8 cellular contexts compared by ENCODE assay signal in the genomic region with DNA sequence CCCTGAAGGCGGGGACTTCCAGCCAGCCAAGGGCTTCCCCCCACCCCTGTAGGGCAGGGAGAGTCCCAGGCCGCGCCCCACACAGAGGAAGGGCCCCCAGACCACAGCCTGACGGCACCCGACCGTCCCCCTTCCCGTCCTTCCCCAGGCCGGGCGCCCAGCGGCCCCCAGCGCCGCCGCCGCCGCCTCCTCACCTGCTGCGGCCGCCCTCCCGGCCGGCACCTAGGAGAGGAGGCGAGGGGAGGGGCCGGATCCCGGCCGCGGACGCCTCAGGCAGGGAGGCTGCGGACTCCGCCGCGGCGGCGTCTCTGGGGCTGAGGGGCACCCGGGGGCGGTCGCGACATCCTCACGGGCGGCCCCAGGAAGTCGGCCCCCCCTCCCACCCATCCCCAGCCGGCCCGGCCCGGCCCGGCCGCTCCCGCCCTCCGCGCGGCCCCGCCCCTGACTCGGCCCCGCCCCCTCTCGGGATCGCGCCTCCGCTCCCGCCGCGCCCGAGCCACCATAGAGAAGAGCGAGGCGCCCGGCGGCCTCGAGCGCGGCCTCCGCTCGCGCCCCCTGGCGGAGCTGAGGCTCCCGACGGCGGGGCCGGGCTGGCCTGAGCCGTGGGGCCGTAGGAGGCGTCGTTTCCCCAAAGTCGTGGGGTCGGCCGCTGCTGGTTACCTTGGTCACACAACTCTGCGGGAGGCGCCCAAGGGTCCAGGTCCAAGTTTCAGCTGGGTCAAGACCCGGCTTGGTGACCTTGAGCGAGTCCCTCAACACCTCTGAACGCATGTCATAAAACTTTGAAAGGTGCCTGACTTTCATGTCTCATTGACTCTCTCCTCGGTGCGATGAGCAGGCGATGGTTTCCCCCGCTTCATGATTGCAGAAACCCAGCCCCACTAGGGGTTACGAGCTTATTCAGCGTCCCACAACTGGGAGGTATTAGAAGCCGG. TPM values are rescaled to one million over a fixed set of nuclear protein-coding genes. Genes with fewer than 3 reads are reported as not detected.
DNase-seq lines count a peak whose midpoint lies in the region; ATAC-seq and TF ChIP-seq lines count a peak whose summit lies in the region.

No MANE protein-coding gene starts in this region.

- no peaks in the 10 kb centered on the region for H3K9me3 Mint-ChIP-seq in neural crest cell

- peaks cover 3% of the 10 kb centered on the region for H3K27me3 Mint-ChIP-seq in neural crest cell (ENCODE audit: low read depth)

- H3K4me1 Mint-ChIP-seq in neural crest cell, result peaks cover 21% of the 10 kb centered on the region

- no peaks in the 10 kb centered on the region for H3K36me3 Mint-ChIP-seq in neural crest cell (ENCODE audit: low read depth)

- DNase-seq in EL (peak; percentile 87), RWPE2 (ENCODE audit: low spot score) (peak; percentile 76), activated gamma-delta T cell (lab: John Stamatoyannopoulos, UW) (peak; percentile 87), fibroblast of villous mesenchyme (ENCODE audit: low read depth) (peak; percentile 78), neural crest cell (ENCODE audit: low read depth, low spot score) (peak; percentile 79), stromal cell of bone marrow (ENCODE audit: low read depth) (peak; percentile 66)

- no peaks in the 10 kb centered on the region for H3K27me3 ChIP-seq in RWPE2 (ENCODE audit: insufficient read depth, poor library complexity, severe bottlenecking)

- H3K4me1 ChIP-seq in RWPE2 (ENCODE audit: insufficient read depth, poor library complexity, severe bottlenecking), result peaks cover 38% of the 10 kb centered on the region

- peak overlapping the region; percentile 74 for H3K27ac Mint-ChIP-seq in neural crest cell (ENCODE audit: unreplicated experiment)

- peak overlapping the region; percentile 90 for H3K4me3 Mint-ChIP-seq in neural crest cell

- TF ChIP-seq CTCF in RWPE2 (IDR thresholded peaks at IDR 0.05; ENCODE audit: poor library complexity, severe bottlenecking) (peak; percentile 94), fibroblast of villous mesenchyme (IDR thresholded peaks at IDR 0.05; ENCODE audit: insufficient read depth, low read depth, low read length) (peak; percentile 69), neural crest cell (conservative IDR thresholded peaks at IDR 0.05) (peak; percentile 84)

- ATAC-seq in GM21786 (IDR thresholded peaks at IDR 0.05; ENCODE audit: unreplicated experiment) (peak; percentile 58), RWPE2 (ENCODE audit: low read depth) (peak; percentile 59)

- H3K36me3 ChIP-seq in KOPT-K1 (ENCODE audit: insufficient read depth, low read length) (no peaks in the 10 kb centered on the region), RWPE2 (ENCODE audit: low read depth) (no peaks in the 10 kb centered on the region)

- H3K27ac ChIP-seq in KOPT-K1 (ENCODE audit: low read depth, low read length, poor library complexity, severe bottlenecking) (peak overlapping the region; percentile 61), RWPE2 (ENCODE audit: poor library complexity, severe bottlenecking) (peak overlapping the region; percentile 96)

- H3K4me3 ChIP-seq in RWPE2 (ENCODE audit: severe bottlenecking) (peak overlapping the region; percentile 94), fibroblast of villous mesenchyme (ENCODE audit: low read depth, low read length) (peak overlapping the region; percentile 83)

- no peaks in the 10 kb centered on the region for H3K9me3 ChIP-seq in KOPT-K1 (ENCODE audit: insufficient read depth, low read length, poor library complexity, severe bottlenecking)
- H3K9me3 ChIP-seq in RWPE2 (ENCODE audit: severe bottlenecking), result no peaks in the 10 kb centered on the region

RNA-seq across cellular contexts. Expression of a gene that starts 25.7 kb away (rescaled TPM):
- total RNA-seq in fibroblast of villous mesenchyme (11.9 and 15.1 TPM in 2 replicates), neural crest cell (22.5 and 23.2 TPM in 2 replicates)

RNA-seq across cellular contexts. Expression of a gene that starts 30.5 kb away (rescaled TPM):
- total RNA-seq in fibroblast of villous mesenchyme (8.6 and 12.6 TPM in 2 replicates), neural crest cell (21.3 and 22.5 TPM in 2 replicates)

RNA-seq across cellular contexts. Expression of a gene that starts 32.2 kb away (rescaled TPM):
- total RNA-seq in fibroblast of villous mesenchyme (not detected in 2 replicates), neural crest cell (not detected in 2 replicates)

RNA-seq across cellular contexts. Expression of a gene that starts 52.9 kb away (rescaled TPM):
- total RNA-seq in fibroblast of villous mesenchyme (13.8 and 16.1 TPM in 2 replicates), neural crest cell (35.8 and 40.0 TPM in 2 replicates)

RNA-seq across cellular contexts. Expression of a gene that starts 58.4 kb away (rescaled TPM):
- total RNA-seq in fibroblast of villous mesenchyme (not detected in 2 replicates), neural crest cell (not detected in 2 replicates)

Comparison
In these comparisons a context has a peak if more than half of its experiments do, and no peak if none do; other contexts are left out.
1. Peak in every context shown above with its lines: DNase-seq, ATAC-seq, H3K4me3 ChIP-seq and H3K27ac ChIP-seq.